In genomic region chr20:19453781-19454310, GRCh38 we compare ENCODE assay signal across 21 cellular contexts.
DNase-seq lines count a peak whose midpoint lies in the region; ATAC-seq and TF ChIP-seq lines count a peak whose summit lies in the region.
"Had no signal": no experiment of that assay in that cellular context is flagged by ENCODE, and none has a peak within 500 bp of the region (broad histone marks: within the 10 kb centered on the region; RNA-seq: fewer than 3 reads in every experiment).

No MANE protein-coding gene starts in this region.

- no peaks in the 10 kb centered on the region for H3K9me3 Mint-ChIP-seq in GM23338
- H3K9me3 Mint-ChIP-seq: activated CD4-positive, alpha-beta memory T cell treated with anti-CD3 and anti-CD28 coated beads, Interleukin-2, amount 10 ng/mL, durations not matched to agents 7 days and 5 days; activated naive CD4-positive, alpha-beta T cell treated with anti-CD3 and anti-CD28 coated beads, Interleukin-2, amount 10 ng/mL, durations not matched to agents 7 days and 5 days had no signal

- peaks cover 7% of the 10 kb centered on the region; the same call in 2 of the 3 replicates for H3K4me1 Mint-ChIP-seq in GM23338
- H3K4me1 Mint-ChIP-seq: activated CD4-positive, alpha-beta memory T cell treated with anti-CD3 and anti-CD28 coated beads, Interleukin-2, amount 10 ng/mL, durations not matched to agents 7 days and 5 days; T-helper 17 cell had no signal

- H3K27me3 ChIP-seq in GM23338 (ENCODE audit: insufficient read depth): no peaks in the 10 kb centered on the region
- no peaks in the 10 kb centered on the region for H3K27me3 ChIP-seq in psoas muscle (ENCODE audit: insufficient read depth in 3 of 3, low read length in 2 of 3)
- no peaks in the 10 kb centered on the region for H3K27me3 ChIP-seq in osteoblast (ENCODE audit: insufficient read depth, low read length)
- H3K27me3 ChIP-seq: spleen, tibial nerve had no signal

- H3K4me3 Mint-ChIP-seq in GM23338: no peak overlapping the region
- H3K4me3 Mint-ChIP-seq: activated CD4-positive, alpha-beta memory T cell treated with anti-CD3 and anti-CD28 coated beads, Interleukin-2, amount 10 ng/mL, durations not matched to agents 7 days and 5 days; activated naive CD4-positive, alpha-beta T cell treated with anti-CD3 and anti-CD28 coated beads, Interleukin-2, amount 10 ng/mL, durations not matched to agents 7 days and 5 days; T-helper 17 cell had no signal

- intact Hi-C loops in psoas muscle (cut with DNase I): no loop called here

- H3K36me3 ChIP-seq in GM23338 (ENCODE audit: insufficient read depth) (no peaks in the 10 kb centered on the region), psoas muscle (ENCODE audit: insufficient read depth in 1 of 2, low read depth in 1 of 2) (no peaks in the 10 kb centered on the region), osteoblast (ENCODE audit: insufficient read depth, low read length) (no peaks in the 10 kb centered on the region)
- H3K36me3 ChIP-seq: spleen, tibial nerve had no signal

- H3K36me3 Mint-ChIP-seq in GM23338 (ENCODE audit: low read depth): no peaks in the 10 kb centered on the region
- H3K36me3 Mint-ChIP-seq: activated naive CD4-positive, alpha-beta T cell treated with anti-CD3 and anti-CD28 coated beads, Interleukin-2, amount 10 ng/mL, durations not matched to agents 7 days and 5 days had no signal

- H3K4me2 ChIP-seq in GM23338: no peak overlapping the region
- H3K4me2 ChIP-seq in osteoblast (ENCODE audit: insufficient read depth, low read length): no peak overlapping the region
- H3K4me2 ChIP-seq: SK-N-SH had no signal

- H3K4me3 ChIP-seq in GM23338 (no peak overlapping the region), psoas muscle (no peak overlapping the region), osteoblast (ENCODE audit: insufficient read depth, low read length) (no peak overlapping the region)
- H3K4me3 ChIP-seq: spleen, tibial nerve had no signal

- H3K79me2 ChIP-seq in GM23338 (replicated peaks; ENCODE audit: insufficient read depth) (no peaks in the 10 kb centered on the region), osteoblast (ENCODE audit: insufficient read depth, low read length) (no peaks in the 10 kb centered on the region)

- TF ChIP-seq CTCF in GM23338 (conservative IDR thresholded peaks at IDR 0.05; ENCODE audit: low read depth in 2 of 2) (no peak), psoas muscle (IDR thresholded peaks at IDR 0.05) (no peak), osteoblast (IDR thresholded peaks at IDR 0.05; ENCODE audit: extremely low read depth, low read depth, low read length) (no peak)

- 0 out of 2 replicates have a peak, but pooled peaks cover 8% of the 10 kb centered on the region for H3K9me2 ChIP-seq in GM23338 (ENCODE audit: insufficient read depth)
- H3K9me2 ChIP-seq: SK-N-SH had no signal

- peaks cover 4% of the 10 kb centered on the region for H3K27me3 Mint-ChIP-seq in GM23338 (ENCODE audit: insufficient read depth, low read depth, poor library complexity)
- H3K27me3 Mint-ChIP-seq: activated CD4-positive, alpha-beta memory T cell treated with anti-CD3 and anti-CD28 coated beads, Interleukin-2, amount 10 ng/mL, durations not matched to agents 7 days and 5 days; activated naive CD4-positive, alpha-beta T cell treated with anti-CD3 and anti-CD28 coated beads, Interleukin-2, amount 10 ng/mL, durations not matched to agents 7 days and 5 days; T-helper 17 cell had no signal

- ATAC-seq in GM23338 (peak; percentile 51), psoas muscle (peak; percentile 32 to 79 (median 72))
- ATAC-seq: T-helper 17 cell had no signal

- no peak overlapping the region for H2AFZ ChIP-seq in GM23338
- no peak overlapping the region for H2AFZ ChIP-seq in osteoblast (ENCODE audit: low read length)

- peak overlapping the region; percentile 44; the same call in 1 of the 2 replicates for H3K27ac Mint-ChIP-seq in GM23338
- H3K27ac Mint-ChIP-seq: activated CD4-positive, alpha-beta memory T cell treated with anti-CD3 and anti-CD28 coated beads, Interleukin-2, amount 10 ng/mL, durations not matched to agents 7 days and 5 days; activated naive CD4-positive, alpha-beta T cell treated with anti-CD3 and anti-CD28 coated beads, Interleukin-2, amount 10 ng/mL, durations not matched to agents 7 days and 5 days; T-helper 17 cell had no signal

- H3K4me1 ChIP-seq in GM23338 (ENCODE audit: insufficient read depth) (no peaks in the 10 kb centered on the region; the same call in 1 of the 2 replicates), psoas muscle (peaks cover 56% of the 10 kb centered on the region), osteoblast (ENCODE audit: insufficient read depth, low read length) (no peaks in the 10 kb centered on the region)
- H3K4me1 ChIP-seq: spleen had no signal

- WGBS in psoas muscle, 3 donors: 59 to 71% (median 60%) methylated on average over 7 of the region's 7 CpGs

- no peaks in the 10 kb centered on the region for H3K9me3 ChIP-seq in psoas muscle
- no peaks in the 10 kb centered on the region for H3K9me3 ChIP-seq in osteoblast (ENCODE audit: low read depth, low read length)
- H3K9me3 ChIP-seq: SK-N-SH, spleen, tibial nerve had no signal

- no peaks in the 10 kb centered on the region for H3F3A ChIP-seq in GM23338 (replicated peaks; ENCODE audit: low read depth)

- H4K20me1 ChIP-seq in GM23338 (replicated peaks; ENCODE audit: insufficient read depth) (no peaks in the 10 kb centered on the region), osteoblast (ENCODE audit: insufficient read depth, low read length) (no peaks in the 10 kb centered on the region)

- DNase-seq in GM23338 (ENCODE audit: low spot score) (peak; percentile 2), RPMI7951 (ENCODE audit: low read depth) (peak; percentile 48), left kidney (ENCODE audit: low read depth, low spot score) (peak; percentile 96), psoas muscle (no peak), SIG-M5 (lab: John Stamatoyannopoulos, UW) (no peak), germinal center (ENCODE audit: low spot score) (no peak), osteoblast (ENCODE audit: insufficient read length, low spot score, missing footprints) (no peak)
- DNase-seq: activated CD4-positive, alpha-beta memory T cell treated with anti-CD3 and anti-CD28 coated beads, Interleukin-2, amount 10 ng/mL, durations not matched to agents 7 days and 5 days; activated CD4-positive, CD25-positive, alpha-beta regulatory T cell treated with anti-CD3 and anti-CD28 coated beads, Interleukin-2, amount 50 U/mL, for 72 hours; activated CD8-positive, alpha-beta memory T cell treated with anti-CD3 and anti-CD28 coated beads, Interleukin-2, amount 50 U/mL, for 48 hours; activated naive CD4-positive, alpha-beta T cell treated with anti-CD3 and anti-CD28 coated beads, Interleukin-2, amount 10 ng/mL, durations not matched to agents 7 days and 5 days; effector CD4-positive, alpha-beta T cell; Kasumi-1; mammary epithelial cell; NCI-H187; NCI-H526; SK-N-SH; spleen; T-helper 17 cell had no signal

- H3K27ac ChIP-seq in GM23338 (ENCODE audit: low read depth) (no peak overlapping the region), psoas muscle (peak overlapping the region; percentile 46), osteoblast (ENCODE audit: low read depth, low read length) (no peak overlapping the region)
- H3K27ac ChIP-seq: C4-2B, spleen, tibial nerve had no signal

TF ChIP-seq in GM23338, 12 proteins besides CTCF, POLR2A, EP300 and RAD21 (continues in another document):
- TF ChIP-seq ZNF114 (CRISPR knock-in tag; IDR thresholded peaks at IDR 0.05): no peak

Comparison
In these comparisons a context has a peak if more than half of its experiments do, and no peak if none do; other contexts are left out.
1. DNase-seq: peak in GM23338 (single experiment), RPMI7951 (single experiment) and left kidney (single experiment); none in psoas muscle (0 of 2), SIG-M5 (single experiment), germinal center (single experiment) and osteoblast (single experiment).